In the genomic region with DNA sequence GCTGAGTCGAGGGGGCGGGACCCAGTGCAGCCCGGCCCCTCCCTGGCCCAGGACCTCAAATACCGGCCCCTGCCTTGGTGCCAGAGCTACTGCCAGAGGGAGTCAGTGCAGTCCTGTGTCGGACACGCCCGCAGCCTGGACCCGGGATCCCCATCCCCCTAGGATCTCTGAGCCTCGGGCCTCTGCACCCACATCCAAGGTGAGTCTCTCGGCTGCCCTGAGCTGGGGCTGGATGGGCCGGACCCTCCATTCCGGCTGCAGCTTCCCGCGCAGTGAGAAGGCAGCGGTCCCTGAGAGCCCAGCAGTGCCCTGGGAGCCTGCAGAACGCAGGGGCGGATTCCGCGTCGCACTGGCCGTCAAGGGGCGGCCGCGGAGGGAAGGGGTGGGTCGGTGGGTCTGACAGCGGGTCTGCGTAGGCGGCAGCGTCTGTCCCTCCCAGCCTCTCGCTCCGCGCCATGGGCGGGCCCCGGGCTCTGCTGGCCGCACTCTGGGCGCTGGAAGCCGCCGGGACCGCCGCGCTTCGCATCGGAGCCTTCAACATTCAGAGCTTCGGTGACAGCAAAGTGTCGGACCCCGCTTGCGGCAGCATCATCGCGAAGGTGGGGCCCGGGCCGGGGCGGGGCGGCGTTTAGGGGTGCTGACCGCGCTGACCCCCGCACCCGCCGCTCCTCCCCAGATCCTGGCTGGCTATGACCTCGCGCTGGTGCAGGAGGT, we compare ENCODE assay signal across 9 cellular contexts. TPM values are rescaled to one million over a fixed set of nuclear protein-coding genes. Genes with fewer than 3 reads are reported as not detected.
DNase-seq lines count a peak whose midpoint lies in the region; ATAC-seq and TF ChIP-seq lines count a peak whose summit lies in the region.
"Had no signal": no experiment of that assay in that cellular context is flagged by ENCODE, and none has a peak within 500 bp of the region (broad histone marks: within the 10 kb centered on the region; RNA-seq: fewer than 3 reads in every experiment).

A gene with protein sequence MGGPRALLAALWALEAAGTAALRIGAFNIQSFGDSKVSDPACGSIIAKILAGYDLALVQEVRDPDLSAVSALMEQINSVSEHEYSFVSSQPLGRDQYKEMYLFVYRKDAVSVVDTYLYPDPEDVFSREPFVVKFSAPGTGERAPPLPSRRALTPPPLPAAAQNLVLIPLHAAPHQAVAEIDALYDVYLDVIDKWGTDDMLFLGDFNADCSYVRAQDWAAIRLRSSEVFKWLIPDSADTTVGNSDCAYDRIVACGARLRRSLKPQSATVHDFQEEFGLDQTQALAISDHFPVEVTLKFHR (plus strand): TSS at position 83 of the 714 bp plus-strand sequence. CDS start 373 bp downstream, at position 456.

- peak; percentile 17 for ATAC-seq in activated CD8-positive, alpha-beta T cell treated with anti-CD3 and anti-CD28 coated beads for 36 hours
- ATAC-seq in activated CD8-positive, alpha-beta T cell treated with anti-CD3 and anti-CD28 coated beads, Interleukin-2, amount 10 ng/mL, durations not matched to agents 7 days and 5 days = no peak
- no peak for ATAC-seq in HG02885 (IDR thresholded peaks at IDR 0.05; ENCODE audit: poor library complexity, unreplicated experiment)
- ATAC-seq in GM19395 (IDR thresholded peaks at IDR 0.05; ENCODE audit: unreplicated experiment) = no peak

- intact Hi-C loops in activated CD8-positive, alpha-beta T cell treated with anti-CD3 and anti-CD28 coated beads for 36 hours (cut with micrococcal nuclease) = no loop called here
- intact Hi-C loops in testis (cut with DNase I; ENCODE audit: low total_unique reads) = no loop called here

- WGBS in testis, 2 donors = 0 to 34% methylated on average over 8 to 24 of the region's 61 CpGs

- H3K36me3 ChIP-seq in brain microvascular endothelial cell (replicated peaks) (peaks cover 37% of the 10 kb centered on the region), iPS-20b (ENCODE audit: insufficient read depth, low read depth, low read length) (peaks cover 20% of the 10 kb centered on the region), testis (ENCODE audit: low read depth, missing control alignments) (no peaks in the 10 kb centered on the region), MM.1S (replicated peaks; ENCODE audit: insufficient read depth, low read length) (no peaks in the 10 kb centered on the region)

- in situ Hi-C loops in brain microvascular endothelial cell (cut with HindIII; ENCODE audit: low pct_ligation_motif_present, low sequenced_read_pairs) = no loop called here

- no peak for DNase-seq in activated CD8-positive, alpha-beta T cell treated with anti-CD3 and anti-CD28 coated beads for 36 hours
- no peak for DNase-seq in activated CD8-positive, alpha-beta T cell treated with anti-CD3 and anti-CD28 coated beads, Interleukin-2, amount 10 ng/mL, durations not matched to agents 7 days and 5 days
- DNase-seq in brain microvascular endothelial cell = no peak
- no peak for DNase-seq in testis
- no peak for DNase-seq in MM.1S

- no peaks in the 10 kb centered on the region for H3K9me3 Mint-ChIP-seq in activated CD8-positive, alpha-beta T cell treated with anti-CD3 and anti-CD28 coated beads for 36 hours
- H3K9me3 Mint-ChIP-seq in activated CD8-positive, alpha-beta T cell treated with anti-CD3 and anti-CD28 coated beads, Interleukin-2, amount 10 ng/mL, durations not matched to agents 7 days and 5 days (ENCODE audit: insufficient read depth) = no peaks in the 10 kb centered on the region

- H3K9ac ChIP-seq in iPS-20b (ENCODE audit: low read depth, low read length) (no peak within 1 kb of the TSS), MM.1S (ENCODE audit: low read length) (no peak within 1 kb of the TSS)
- H3K9ac ChIP-seq: BLaER1 treated with 17β-estradiol and CSF1 and Interleukin-3, amounts not matched to agents 10 nM and 100 nM had no signal

- no peaks in the 10 kb centered on the region for H4K20me1 ChIP-seq in MM.1S (ENCODE audit: insufficient read depth, low read length)

- no peaks in the 10 kb centered on the region for H3K9me2 ChIP-seq in MM.1S (replicated peaks; ENCODE audit: insufficient read depth, low read length)

- no peak for TF ChIP-seq CTCF in activated CD8-positive, alpha-beta T cell treated with anti-CD3 and anti-CD28 coated beads for 36 hours (IDR thresholded peaks at IDR 0.05)
- no peak for TF ChIP-seq CTCF in brain microvascular endothelial cell (IDR thresholded peaks at IDR 0.05; ENCODE audit: low read depth, low read length, missing control alignments)
- TF ChIP-seq CTCF in testis (IDR thresholded peaks at IDR 0.05) = no peak
- TF ChIP-seq CTCF in MM.1S (IDR thresholded peaks at IDR 0.05; ENCODE audit: low read length) = no peak

- H3K27me3 ChIP-seq in brain microvascular endothelial cell (replicated peaks) (peaks cover 5% of the 10 kb centered on the region), iPS-20b (ENCODE audit: insufficient read depth, low read length) (peaks cover 33% of the 10 kb centered on the region), testis (no peaks in the 10 kb centered on the region), MM.1S (replicated peaks; ENCODE audit: insufficient read depth, low read length) (no peaks in the 10 kb centered on the region; the same call in 1 of the 2 replicates)

- H3K79me2 ChIP-seq in MM.1S (ENCODE audit: low read length) = no peaks in the 10 kb centered on the region

- CTCF ChIA-PET in activated CD8-positive, alpha-beta T cell treated with anti-CD3 and anti-CD28 coated beads for 36 hours (lab: Charles Lee) = interaction anchor here (0.8 kb wide), 1 partner anchor 192 kb away, joined by 3 read pairs; no protein-coding TSS in a partner anchor
- CTCF ChIA-PET in activated CD8-positive, alpha-beta T cell treated with anti-CD3 and anti-CD28 coated beads, Interleukin-2, amount 10 ng/mL, durations not matched to agents 7 days and 5 days (lab: Charles Lee) = no interaction called here

- POLR2A ChIA-PET in activated CD8-positive, alpha-beta T cell treated with anti-CD3 and anti-CD28 coated beads for 36 hours (lab: Charles Lee) = interaction anchor here (0.8 to 3.5 kb wide), 6 partner anchors 10 to 81 kb away, joined by 3 to 16 read pairs (median 4); a partner anchor contains a TSS
- POLR2A ChIA-PET in activated CD8-positive, alpha-beta T cell treated with anti-CD3 and anti-CD28 coated beads, Interleukin-2, amount 10 ng/mL, durations not matched to agents 7 days and 5 days (lab: Charles Lee) = no interaction called here

- H3K27me3 Mint-ChIP-seq in activated CD8-positive, alpha-beta T cell treated with anti-CD3 and anti-CD28 coated beads for 36 hours = no peaks in the 10 kb centered on the region
- no peaks in the 10 kb centered on the region for H3K27me3 Mint-ChIP-seq in activated CD8-positive, alpha-beta T cell treated with anti-CD3 and anti-CD28 coated beads, Interleukin-2, amount 10 ng/mL, durations not matched to agents 7 days and 5 days (ENCODE audit: low read depth)

- H3K36me3 Mint-ChIP-seq in activated CD8-positive, alpha-beta T cell treated with anti-CD3 and anti-CD28 coated beads for 36 hours (ENCODE audit: low read depth) = peaks cover 22% of the 10 kb centered on the region
- H3K36me3 Mint-ChIP-seq in activated CD8-positive, alpha-beta T cell treated with anti-CD3 and anti-CD28 coated beads, Interleukin-2, amount 10 ng/mL, durations not matched to agents 7 days and 5 days (ENCODE audit: low read depth) = peaks cover 20% of the 10 kb centered on the region

- H3K27ac Mint-ChIP-seq in activated CD8-positive, alpha-beta T cell treated with anti-CD3 and anti-CD28 coated beads for 36 hours = no peak within 1 kb of the TSS
- no peak within 1 kb of the TSS for H3K27ac Mint-ChIP-seq in activated CD8-positive, alpha-beta T cell treated with anti-CD3 and anti-CD28 coated beads, Interleukin-2, amount 10 ng/mL, durations not matched to agents 7 days and 5 days

- H3K27ac ChIP-seq in brain microvascular endothelial cell (no peak within 1 kb of the TSS), iPS-20b (ENCODE audit: low read length) (no peak within 1 kb of the TSS), testis (no peak within 1 kb of the TSS), MM.1S (ENCODE audit: low read length) (no peak within 1 kb of the TSS)
- H3K27ac ChIP-seq: BLaER1 treated with 17β-estradiol and CSF1 and Interleukin-3, amounts not matched to agents 10 nM and 100 nM had no signal

- H3K4me1 ChIP-seq in iPS-20b (ENCODE audit: insufficient read depth, low read length) (peaks cover 3% of the 10 kb centered on the region; the same call in 1 of the 2 replicates), testis (peaks cover 9% of the 10 kb centered on the region), MM.1S (ENCODE audit: low read length) (no peaks in the 10 kb centered on the region)

- TF ChIP-seq POLR2A in testis (IDR thresholded peaks at IDR 0.05) = no peak

- H3K4me1 Mint-ChIP-seq in activated CD8-positive, alpha-beta T cell treated with anti-CD3 and anti-CD28 coated beads for 36 hours (ENCODE audit: low read depth) = peaks cover 2% of the 10 kb centered on the region
- no peaks in the 10 kb centered on the region for H3K4me1 Mint-ChIP-seq in activated CD8-positive, alpha-beta T cell treated with anti-CD3 and anti-CD28 coated beads, Interleukin-2, amount 10 ng/mL, durations not matched to agents 7 days and 5 days (ENCODE audit: low read depth)

- H3K4me3 Mint-ChIP-seq in activated CD8-positive, alpha-beta T cell treated with anti-CD3 and anti-CD28 coated beads for 36 hours = no peak within 1 kb of the TSS
- no peak within 1 kb of the TSS for H3K4me3 Mint-ChIP-seq in activated CD8-positive, alpha-beta T cell treated with anti-CD3 and anti-CD28 coated beads, Interleukin-2, amount 10 ng/mL, durations not matched to agents 7 days and 5 days

- H3F3A ChIP-seq in MM.1S (ENCODE audit: insufficient read depth, low read length) = no peaks in the 10 kb centered on the region

- H3K4me3 ChIP-seq in brain microvascular endothelial cell (ENCODE audit: low read depth, low read length) = peak within 1 kb of the TSS; percentile 24
- H3K4me3 ChIP-seq in iPS-20b (ENCODE audit: low read length) = peak within 1 kb of the TSS; percentile 42; the same call in 1 of the 2 replicates
- H3K4me3 ChIP-seq in testis = peak within 1 kb of the TSS; percentile 15 to 17
- no peak within 1 kb of the TSS for H3K4me3 ChIP-seq in MM.1S (ENCODE audit: low read length)
- H3K4me3 ChIP-seq: BLaER1 treated with 17β-estradiol and CSF1 and Interleukin-3, amounts not matched to agents 10 nM and 100 nM had no signal

- H2AFZ ChIP-seq in MM.1S (ENCODE audit: low read length) = no peak within 1 kb of the TSS

- H3K9me3 ChIP-seq in iPS-20b (ENCODE audit: insufficient read depth, low read depth, low read length) = no peaks in the 10 kb centered on the region
- H3K9me3 ChIP-seq in testis = no peaks in the 10 kb centered on the region
- H3K9me3 ChIP-seq in MM.1S (replicated peaks; ENCODE audit: insufficient read depth, low read length) = no peaks in the 10 kb centered on the region
- H3K9me3 ChIP-seq: BLaER1 treated with 17β-estradiol and CSF1 and Interleukin-3, amounts not matched to agents 10 nM and 100 nM had no signal

- no peak within 1 kb of the TSS for H3K4me2 ChIP-seq in MM.1S (ENCODE audit: low read depth, low read length)
- H3K4me2 ChIP-seq: BLaER1 treated with 17β-estradiol and CSF1 and Interleukin-3, amounts not matched to agents 10 nM and 100 nM had no signal

RNA-seq across cellular contexts. Expression of the gene that starts here (rescaled TPM):
- total RNA-seq in activated CD8-positive, alpha-beta T cell treated with anti-CD3 and anti-CD28 coated beads for 36 hours = under 1 TPM; 0.32 to 0.51 TPM
- 1 to 10 TPM; 3.3 to 4.1 TPM for total RNA-seq in activated CD8-positive, alpha-beta T cell treated with anti-CD3 and anti-CD28 coated beads, Interleukin-2, amount 10 ng/mL, durations not matched to agents 7 days and 5 days
- total RNA-seq in testis = 1 to 10 TPM; 2.5 to 3.5 TPM
- polyA plus RNA-seq in testis (ENCODE audit: insufficient read depth, low read depth, low replicate concordance) = 1.1 TPM

Comparison
In these comparisons a context has a peak if more than half of its experiments do, and no peak if none do; other contexts are left out.
1. Peak in ATAC-seq in activated CD8-positive, alpha-beta T cell treated with anti-CD3 and anti-CD28 coated beads for 36 hours; RNA of the gene not detected or under 1 TPM.